3 cellular contexts compared by ENCODE assay signal in the genomic region with DNA sequence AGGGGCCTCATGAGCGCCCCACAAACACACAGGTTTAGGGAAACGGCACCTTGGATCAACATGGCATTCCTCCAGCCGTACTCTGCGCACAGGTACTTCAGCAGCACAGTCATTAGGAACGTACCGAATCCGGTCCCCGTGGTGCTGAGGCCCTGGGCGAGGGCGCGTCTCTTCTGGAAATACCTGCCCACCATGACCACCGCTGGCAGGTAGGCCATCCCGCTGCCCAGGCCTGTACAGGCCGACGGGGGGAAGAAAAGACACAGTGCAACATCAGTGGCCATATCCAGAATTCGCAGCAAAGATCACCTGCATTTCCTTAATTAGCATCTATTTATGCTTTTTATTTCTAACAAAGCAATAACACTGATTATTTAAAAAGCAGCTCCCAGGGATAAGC.
"Had no signal": no experiment of that assay in that cellular context is flagged by ENCODE, and none has a peak within 500 bp of the region (broad histone marks: within the 10 kb centered on the region; RNA-seq: fewer than 3 reads in every experiment).

No MANE protein-coding gene starts in this region.

- DNase-seq: GDM1, GF-D8 had no signal

- ATAC-seq: GM12878 had no signal

- H3K4me3 ChIP-seq: GM12878 had no signal
